In genomic region chr3:45029216-45029615, GRCh38 we compare ENCODE assay signal across 13 cellular contexts. TPM values are rescaled to one million over a fixed set of nuclear protein-coding genes. Genes with fewer than 3 reads are reported as not detected.
"Had no signal": no experiment of that assay in that cellular context is flagged by ENCODE, and none has a peak within 500 bp of the region (broad histone marks: within the 10 kb centered on the region; RNA-seq: fewer than 3 reads in every experiment).

No MANE protein-coding gene starts in this region.

- FAIRE-seq: colon, small intestine had no signal

- DNase-seq: activated CD4-positive, alpha-beta T cell treated with anti-CD3 and anti-CD28 coated beads for 48 hours; activated CD8-positive, alpha-beta memory T cell treated with anti-CD3 and anti-CD28 coated beads, Interleukin-2, amount 50 U/mL, for 48 hours; activated CD8-positive, alpha-beta T cell treated with anti-CD3 and anti-CD28 coated beads, Interleukin-2, amount 10 ng/mL, durations not matched to agents 7 days and 5 days; activated naive CD8-positive, alpha-beta T cell treated with anti-CD3 and anti-CD28 coated beads, Interleukin-2, amount 10 ng/mL, durations not matched to agents 7 days and 5 days; effector CD4-positive, alpha-beta T cell; immature natural killer cell; mammary epithelial cell; nephron progenitor cell; small intestine had no signal

- ATAC-seq: activated CD8-positive, alpha-beta T cell treated with anti-CD3 and anti-CD28 coated beads, Interleukin-2, amount 10 ng/mL, durations not matched to agents 7 days and 5 days; stimulated activated memory B cell treated with anti-CD40 and anti-IgM and Interleukin-4, amounts not matched to agents 10 μg/mL and 1 μg/mL and 100 μg/mL, for 72 hours; WTC11 had no signal

RNA-seq across cellular contexts. Expression of gene CLEC3B, which starts 3.1 kb away (rescaled TPM):
- total RNA-seq: endothelial cell of umbilical vein had no signal
